Comparison of ENCODE assay signal across 8 cellular contexts in genomic region chr10:105391670-105392331, GRCh38.
"Had no signal": no experiment of that assay in that cellular context is flagged by ENCODE, and none has a peak within 500 bp of the region (broad histone marks: within the 10 kb centered on the region; RNA-seq: fewer than 3 reads in every experiment).

No MANE protein-coding gene starts in this region.

- DNase-seq: GOT3, H7, HFFc6 had no signal

- ATAC-seq: HCT116, HepG2 had no signal

- FAIRE-seq: HepG2 had no signal

- H3K27ac ChIP-seq: HL-60 had no signal

- H3K4me1 Mint-ChIP-seq: IgD-negative memory B cell had no signal

- H3K4me3 Mint-ChIP-seq: HFFc6, IgD-negative memory B cell had no signal

- H3K4me1 ChIP-seq: HAP-1 had no signal

- H3K36me3 ChIP-seq: HAP-1 had no signal

- H3K27ac Mint-ChIP-seq: HFFc6, IgD-negative memory B cell had no signal

- H3K36me3 Mint-ChIP-seq: IgD-negative memory B cell had no signal

- H3K4me3 ChIP-seq: HAP-1 had no signal

- H3K9me3 ChIP-seq: HAP-1 had no signal

- H3K27me3 Mint-ChIP-seq: IgD-negative memory B cell had no signal
